ENCODE assay signal across 22 cellular contexts in the genomic region with DNA sequence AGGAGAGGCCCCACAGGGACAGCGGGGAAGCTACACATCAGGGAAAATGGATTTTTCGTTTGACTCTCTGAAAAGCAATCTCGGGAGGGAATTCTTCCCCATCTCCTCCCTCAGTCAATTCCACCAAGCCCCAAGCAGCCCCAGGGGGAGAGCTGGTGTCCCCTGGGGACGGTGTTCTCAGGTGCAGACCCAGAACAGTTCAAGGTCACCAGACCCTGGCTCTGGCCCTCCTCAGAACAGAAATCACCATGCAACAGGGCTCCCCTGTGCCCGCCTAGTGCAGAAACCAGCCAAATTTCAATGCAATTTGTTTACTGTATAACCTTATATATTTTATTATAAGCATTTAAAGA.
"Had no signal": no experiment of that assay in that cellular context is flagged by ENCODE, and none has a peak within 500 bp of the region (broad histone marks: within the 10 kb centered on the region; RNA-seq: fewer than 3 reads in every experiment).

No MANE protein-coding gene starts in this region.

- H3K36me3 ChIP-seq: adrenal gland, esophagus squamous epithelium, pancreas, sigmoid colon, thoracic aorta, upper lobe of right lung had no signal

- DNase-seq: activated CD4-positive, alpha-beta T cell treated with anti-CD3 and anti-CD28 coated beads, Interleukin-2, amount 10 ng/mL, durations not matched to agents 24 days and 14 days; activated CD4-positive, CD25-positive, alpha-beta regulatory T cell; activated CD8-positive, alpha-beta T cell treated with anti-CD3 and anti-CD28 coated beads for 36 hours; activated gamma-delta T cell; activated T-cell treated with anti-CD3 and anti-CD28 coated beads, Interleukin-2, amount 50 U/mL, for 72 hours; effector memory CD4-positive, alpha-beta T cell; esophagus squamous epithelium; immature natural killer cell; kidney glomerular epithelial cell; naive thymus-derived CD8-positive, alpha-beta T cell; pancreas; sigmoid colon; stimulated activated CD4-positive, alpha-beta T cell treated with anti-CD3 and anti-CD28 coated beads, Interleukin-4, amount 100 ng/mL, for 4 hours; upper lobe of right lung had no signal

- H3K27ac ChIP-seq: adrenal gland, esophagus squamous epithelium, pancreas, sigmoid colon, thoracic aorta, upper lobe of right lung had no signal

- H3K9me3 ChIP-seq: adrenal gland, esophagus squamous epithelium, pancreas, sigmoid colon, thoracic aorta, upper lobe of right lung had no signal

- ATAC-seq: activated CD8-positive, alpha-beta T cell treated with anti-CD3 and anti-CD28 coated beads for 36 hours; activated T-cell treated with anti-CD3 and anti-CD28 coated beads, Interleukin-2, amount 50 U/mL, for 72 hours; naive thymus-derived CD8-positive, alpha-beta T cell; stimulated activated memory B cell treated with anti-CD40 and anti-IgM and Interleukin-4, amounts not matched to agents 10 μg/mL and 1 μg/mL and 100 μg/mL, for 72 hours; upper lobe of right lung had no signal

- H3K9me3 Mint-ChIP-seq: activated CD4-positive, alpha-beta T cell treated with anti-CD3 and anti-CD28 coated beads, Interleukin-2, amount 10 ng/mL, durations not matched to agents 24 days and 14 days; activated CD8-positive, alpha-beta T cell treated with anti-CD3 and anti-CD28 coated beads for 36 hours; activated naive CD4-positive, alpha-beta T cell treated with anti-CD3 and anti-CD28 coated beads, Interleukin-2, amount 50 U/mL, for 24 hours; activated T-cell treated with anti-CD3 and anti-CD28 coated beads, Interleukin-2, amount 50 U/mL, for 72 hours; immature natural killer cell; T-helper 2 cell treated with Interferon-gamma antibody and Interleukin-4, amounts not matched to agents 5 μg/mL and 100 μg/mL, for 36 hours had no signal

- H3K27me3 Mint-ChIP-seq: stimulated activated memory B cell treated with anti-CD40 and anti-IgM and Interleukin-4, amounts not matched to agents 10 μg/mL and 1 μg/mL and 100 μg/mL, for 72 hours had no signal

- H3K4me1 ChIP-seq: adrenal gland, pancreas, sigmoid colon, upper lobe of right lung had no signal

- FAIRE-seq: astrocyte, bronchial epithelial cell, pancreas had no signal

- H3K36me3 Mint-ChIP-seq: activated naive CD4-positive, alpha-beta T cell treated with anti-CD3 and anti-CD28 coated beads, Interleukin-2, amount 50 U/mL, for 24 hours; immature natural killer cell; stimulated activated memory B cell treated with anti-CD40 and anti-IgM and Interleukin-4, amounts not matched to agents 10 μg/mL and 1 μg/mL and 100 μg/mL, for 72 hours had no signal

- H3K4me3 ChIP-seq: adrenal gland, esophagus squamous epithelium, pancreas, sigmoid colon, thoracic aorta, upper lobe of right lung had no signal

- H3K27ac Mint-ChIP-seq: activated CD4-positive, alpha-beta T cell treated with anti-CD3 and anti-CD28 coated beads, Interleukin-2, amount 10 ng/mL, durations not matched to agents 24 days and 14 days; activated CD8-positive, alpha-beta T cell treated with anti-CD3 and anti-CD28 coated beads for 36 hours; activated naive CD4-positive, alpha-beta T cell treated with anti-CD3 and anti-CD28 coated beads, Interleukin-2, amount 50 U/mL, for 24 hours; activated T-cell treated with anti-CD3 and anti-CD28 coated beads, Interleukin-2, amount 50 U/mL, for 72 hours; dendritic cell treated with granulocyte-macrophage colony-stimulating factor and Interleukin-4, amounts not matched to agents 40 ng/mL and 50 ng/mL, for 4 days; immature natural killer cell; naive thymus-derived CD8-positive, alpha-beta T cell; stimulated activated memory B cell treated with anti-CD40 and anti-IgM and Interleukin-4, amounts not matched to agents 10 μg/mL and 1 μg/mL and 100 μg/mL, for 72 hours; T-helper 2 cell treated with Interferon-gamma antibody and Interleukin-4, amounts not matched to agents 5 μg/mL and 100 μg/mL, for 36 hours had no signal

- H3K4me3 Mint-ChIP-seq: activated CD4-positive, alpha-beta T cell treated with anti-CD3 and anti-CD28 coated beads, Interleukin-2, amount 10 ng/mL, durations not matched to agents 24 days and 14 days; activated CD8-positive, alpha-beta T cell treated with anti-CD3 and anti-CD28 coated beads for 36 hours; activated naive CD4-positive, alpha-beta T cell treated with anti-CD3 and anti-CD28 coated beads, Interleukin-2, amount 50 U/mL, for 24 hours; activated T-cell treated with anti-CD3 and anti-CD28 coated beads, Interleukin-2, amount 50 U/mL, for 72 hours; dendritic cell treated with granulocyte-macrophage colony-stimulating factor and Interleukin-4, amounts not matched to agents 40 ng/mL and 50 ng/mL, for 4 days; immature natural killer cell; naive thymus-derived CD8-positive, alpha-beta T cell; stimulated activated memory B cell treated with anti-CD40 and anti-IgM and Interleukin-4, amounts not matched to agents 10 μg/mL and 1 μg/mL and 100 μg/mL, for 72 hours; T-helper 2 cell treated with Interferon-gamma antibody and Interleukin-4, amounts not matched to agents 5 μg/mL and 100 μg/mL, for 36 hours had no signal

- H3K4me1 Mint-ChIP-seq: immature natural killer cell had no signal

- H3K27me3 ChIP-seq: adrenal gland, esophagus squamous epithelium, pancreas, sigmoid colon, upper lobe of right lung had no signal
